Comparison of ENCODE assay signal across 7 cellular contexts in genomic region chr4:15681067-15681371, GRCh38. TPM values are rescaled to one million over a fixed set of nuclear protein-coding genes. Genes with fewer than 3 reads are reported as not detected.
A peak's percentile ranks its signal among the peaks of the same experiment; 100 is the strongest.
DNase-seq lines count a peak whose midpoint lies in the region; FAIRE-seq and TF ChIP-seq lines count a peak whose summit lies in the region.

No MANE protein-coding gene starts in this region.

- no peak for TF ChIP-seq EP300 in stomach (IDR thresholded peaks at IDR 0.05)

- H4K20me1 ChIP-seq in keratinocyte (ENCODE audit: control insufficient read depth, extremely low read depth, insufficient read depth, low read length) = no peaks in the 10 kb centered on the region

- WGBS in stomach, 5 donors = 1 to 4% (median 1%) methylated on average over 5 to 14 of the region's 14 CpGs

- peaks cover 4% of the 10 kb centered on the region for H3K36me3 Mint-ChIP-seq in activated naive CD8-positive, alpha-beta T cell

- intact Hi-C loops in stomach (cut with DNase I; ENCODE audit: low total_unique reads) = no loop called here

- H3K27me3 Mint-ChIP-seq in activated naive CD8-positive, alpha-beta T cell = no peaks in the 10 kb centered on the region

- TF ChIP-seq POLR2A in stomach (IDR thresholded peaks at IDR 0.05) = no peak

- H3K4me3 Mint-ChIP-seq in activated naive CD8-positive, alpha-beta T cell = peak overlapping the region; percentile 97

- H3K79me2 ChIP-seq in keratinocyte (ENCODE audit: control insufficient read depth, insufficient read depth, low read length) = peaks cover 84% of the 10 kb centered on the region

- H3K27ac ChIP-seq in HUES6 (ENCODE audit: low read depth, low read length) (peak overlapping the region; percentile 91), keratinocyte (ENCODE audit: control insufficient read depth, insufficient read depth, low read length) (peak overlapping the region; percentile 91), stomach (peak overlapping the region; percentile 87 to 96 (median 92))

- peak overlapping the region; percentile 97 for H3K27ac Mint-ChIP-seq in activated naive CD8-positive, alpha-beta T cell

- in situ Hi-C loops in KBM-7 (cut with MboI; ENCODE audit: low pct_unique_long_range_greater_than_20kb, low sequenced_read_pairs) = no loop called here

- peaks cover 36% of the 10 kb centered on the region for H3K4me1 Mint-ChIP-seq in activated naive CD8-positive, alpha-beta T cell (ENCODE audit: low read depth)

- H3K4me2 ChIP-seq in keratinocyte (ENCODE audit: control insufficient read depth, extremely low read depth, insufficient read depth, low read depth, low read length) = peak overlapping the region; percentile 94

- FAIRE-seq in keratinocyte (lab: Jason Lieb, UNC) = no peak

- DNase-seq in keratinocyte (ENCODE audit: low read depth, low spot score) (no peak), stomach (no peak), NCI-H128 (lab: John Stamatoyannopoulos, UW; ENCODE audit: unreplicated experiment) (no peak), occipital lobe (lab: John Stamatoyannopoulos, UW) (no peak), KBM-7 (no peak)

- H3K27me3 ChIP-seq in HUES6 (ENCODE audit: control insufficient read depth, insufficient read depth, low read length) (no peaks in the 10 kb centered on the region), keratinocyte (ENCODE audit: control insufficient read depth, extremely low read depth, insufficient read depth, low read length) (no peaks in the 10 kb centered on the region), stomach (no peaks in the 10 kb centered on the region)

- H3K4me1 ChIP-seq in HUES6 (ENCODE audit: control insufficient read depth, insufficient read depth, low read length) (peaks cover 36% of the 10 kb centered on the region), keratinocyte (ENCODE audit: control insufficient read depth, extremely low read depth, insufficient read depth, low read length) (peaks cover 54% of the 10 kb centered on the region), stomach (peaks cover 0 to 68% (median 28%) of the 10 kb centered on the region in 4 donors)

- TF ChIP-seq CTCF in keratinocyte (optimal IDR thresholded peaks at IDR 0.05 in 1 of 3, IDR thresholded peaks at IDR 0.05 in 1 of 3, conservative IDR thresholded peaks at IDR 0.05 in 1 of 3; ENCODE audit: extremely low read depth in 1 of 3, insufficient read depth in 2 of 3, low read length in 3 of 3) = no peak
- no peak for TF ChIP-seq CTCF in stomach (IDR thresholded peaks at IDR 0.05)

- H3K4me3 ChIP-seq in HUES6 (ENCODE audit: low read depth, low read length) (peak overlapping the region; percentile 89), keratinocyte (ENCODE audit: control insufficient read depth in 2 of 3, extremely low read depth in 1 of 3, insufficient read depth in 2 of 3, low read depth in 1 of 3, low read length in 3 of 3) (peak overlapping the region; percentile 60 to 88 (median 79)), stomach (peak overlapping the region; percentile 64 to 78 (median 70))

- no peak overlapping the region for H2AFZ ChIP-seq in keratinocyte (ENCODE audit: control insufficient read depth, low read length)

- dilution Hi-C loops in keratinocyte (cut with MboI; ENCODE audit: extremely low pct_ligation_motif_present, low sequenced_read_pairs) = no loop called here

- H3K9ac ChIP-seq in HUES6 (ENCODE audit: low read length) = peak overlapping the region; percentile 99
- peak overlapping the region; percentile 85 for H3K9ac ChIP-seq in keratinocyte (ENCODE audit: control insufficient read depth, extremely low read depth, insufficient read depth, low read length)

- H3K36me3 ChIP-seq in HUES6 (ENCODE audit: control insufficient read depth, insufficient read depth, low read length) (peaks cover 11% of the 10 kb centered on the region), keratinocyte (ENCODE audit: control insufficient read depth in 2 of 2, extremely low read depth in 1 of 2, insufficient read depth in 2 of 2, low read length in 2 of 2) (peaks cover 0 to 9% of the 10 kb centered on the region in 2 experiments), stomach (peaks cover under 1 to 3% (median 2%) of the 10 kb centered on the region in 4 donors)

- no peaks in the 10 kb centered on the region for H3K9me3 Mint-ChIP-seq in activated naive CD8-positive, alpha-beta T cell (ENCODE audit: low read depth)

- no peaks in the 10 kb centered on the region for H3K9me1 ChIP-seq in keratinocyte (ENCODE audit: control insufficient read depth, extremely low read depth, insufficient read depth, low read length)

- H3K9me3 ChIP-seq in HUES6 (ENCODE audit: control insufficient read depth, insufficient read depth, low read depth, low read length) = no peaks in the 10 kb centered on the region
- H3K9me3 ChIP-seq in keratinocyte (ENCODE audit: control insufficient read depth, low read depth, low read length) = no peaks in the 10 kb centered on the region
- H3K9me3 ChIP-seq in stomach = no peaks in the 10 kb centered on the region

RNA-seq across cellular contexts. Expression of gene FAM200B, which starts 0.6 kb away (rescaled TPM):
- polyA plus RNA-seq in keratinocyte (15.6 to 36.6 TPM (median 33.4 TPM) in 3 replicates), stomach (10 to 100 TPM; 55.5 to 86.1 (median 55.7) TPM)
- polyA plus RNA-seq in keratinocyte (2011; ENCODE audit: low read depth) = 12.9 TPM
- polyA plus RNA-seq in keratinocyte (2011; cell fraction: cytosol; rRNA removed) = 24.8 and 46.1 TPM in 2 replicates
- polyA plus RNA-seq in keratinocyte (2011; cell fraction: nucleus; rRNA removed) = 20.5 and 26.7 TPM in 2 replicates
- polyA plus RNA-seq in keratinocyte (2012; ENCODE audit: low replicate concordance) = 31.5 and 34.6 TPM in 2 replicates
- polyA minus RNA-seq in keratinocyte = 1.9 to 9.4 TPM (median 4.4 TPM) in 3 replicates
- 8.1 TPM for polyA minus RNA-seq in keratinocyte (2011; cell fraction: cytosol; rRNA and poly(A)+ RNA removed)
- polyA minus RNA-seq in keratinocyte (2011; cell fraction: nucleus; rRNA and poly(A)+ RNA removed) = 3.4 and 5.0 TPM in 2 replicates
- total RNA-seq in stomach (10 to 100 TPM; 18.7 to 49.6 (median 25.2) TPM), occipital lobe (98.4 TPM)

RNA-seq across cellular contexts. Expression of gene BST1, which starts 21.8 kb away (rescaled TPM):
- 0.58 to 1.2 TPM (median 1.1 TPM) in 3 replicates for polyA plus RNA-seq in keratinocyte
- polyA plus RNA-seq in keratinocyte (2011; ENCODE audit: low read depth) = 0.37 TPM
- polyA plus RNA-seq in keratinocyte (2011; cell fraction: cytosol; rRNA removed) = 0.64 and 1.1 TPM in 2 replicates
- 0.33 and 0.88 TPM in 2 replicates for polyA plus RNA-seq in keratinocyte (2011; cell fraction: nucleus; rRNA removed)
- polyA plus RNA-seq in keratinocyte (2012; ENCODE audit: low replicate concordance) = 0.83 and 1.3 TPM in 2 replicates
- 0.20 to 0.54 TPM (median 0.43 TPM) in 3 replicates for polyA minus RNA-seq in keratinocyte
- polyA minus RNA-seq in keratinocyte (2011; cell fraction: cytosol; rRNA and poly(A)+ RNA removed) = not detected
- polyA minus RNA-seq in keratinocyte (2011; cell fraction: nucleus; rRNA and poly(A)+ RNA removed) = 0.54 TPM in 1 of 2 replicates, not detected in the other
- total RNA-seq in stomach = 1 to 10 TPM in 2 of 5 donors, not detected in 3; 3.3 to 8.4 TPM
- 1 to 10 TPM; 2.1 to 2.8 (median 2.7) TPM for polyA plus RNA-seq in stomach
- total RNA-seq in occipital lobe = 2.8 TPM

RNA-seq across cellular contexts. Expression of gene FBXL5, which starts 25.9 kb away (rescaled TPM):
- polyA plus RNA-seq in keratinocyte = 38.9 to 63.1 TPM (median 50.4 TPM) in 3 replicates
- 58.7 TPM for polyA plus RNA-seq in keratinocyte (2011; ENCODE audit: low read depth)
- polyA plus RNA-seq in keratinocyte (2011; cell fraction: cytosol; rRNA removed) = 33.6 and 66.5 TPM in 2 replicates
- polyA plus RNA-seq in keratinocyte (2011; cell fraction: nucleus; rRNA removed) = 57.7 and 69.8 TPM in 2 replicates
- 32.3 and 46.8 TPM in 2 replicates for polyA plus RNA-seq in keratinocyte (2012; ENCODE audit: low replicate concordance)
- 33.0 to 79.0 TPM (median 57.3 TPM) in 3 replicates for polyA minus RNA-seq in keratinocyte
- 47.8 TPM for polyA minus RNA-seq in keratinocyte (2011; cell fraction: cytosol; rRNA and poly(A)+ RNA removed)
- 49.9 and 80.8 TPM in 2 replicates for polyA minus RNA-seq in keratinocyte (2011; cell fraction: nucleus; rRNA and poly(A)+ RNA removed)
- total RNA-seq in stomach = 100 to 1,000 TPM in 3 of 5 donors, 10 to 100 TPM in 2; 15.6 to 196 (median 108) TPM
- polyA plus RNA-seq in stomach = 10 to 100 TPM; 36.4 to 75.5 (median 44.3) TPM
- total RNA-seq in occipital lobe = 229 TPM
